1 cellular context compared by ENCODE assay signal in the genomic region with DNA sequence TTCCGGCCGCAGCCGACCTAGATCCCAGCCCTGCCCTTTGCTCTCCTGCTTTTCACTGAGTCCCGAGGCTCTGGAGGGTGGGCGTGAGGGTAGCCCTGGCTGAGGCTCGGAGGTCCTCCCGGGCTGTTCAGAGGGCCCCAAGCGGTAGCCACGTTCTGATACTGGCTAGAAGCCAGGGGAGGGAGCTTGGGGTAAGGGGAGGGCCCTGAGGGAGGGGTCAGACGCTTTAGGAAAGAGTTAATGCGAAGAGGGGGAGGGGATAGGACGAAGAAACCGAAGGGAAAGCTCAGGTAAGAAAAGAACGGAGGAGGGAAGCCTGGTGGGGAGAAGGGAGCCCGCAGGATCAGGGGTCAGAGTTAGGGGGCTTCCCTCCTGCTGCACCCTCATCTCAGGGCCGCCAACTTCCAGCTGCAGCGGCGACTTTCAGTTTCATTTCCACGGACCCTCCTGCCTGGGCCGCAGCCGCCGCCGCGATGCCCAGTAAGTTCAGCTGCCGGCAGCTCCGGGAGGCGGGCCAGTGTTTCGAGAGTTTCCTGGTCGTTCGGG.
TF ChIP-seq lines count a peak whose summit lies in the region.

A gene with protein sequence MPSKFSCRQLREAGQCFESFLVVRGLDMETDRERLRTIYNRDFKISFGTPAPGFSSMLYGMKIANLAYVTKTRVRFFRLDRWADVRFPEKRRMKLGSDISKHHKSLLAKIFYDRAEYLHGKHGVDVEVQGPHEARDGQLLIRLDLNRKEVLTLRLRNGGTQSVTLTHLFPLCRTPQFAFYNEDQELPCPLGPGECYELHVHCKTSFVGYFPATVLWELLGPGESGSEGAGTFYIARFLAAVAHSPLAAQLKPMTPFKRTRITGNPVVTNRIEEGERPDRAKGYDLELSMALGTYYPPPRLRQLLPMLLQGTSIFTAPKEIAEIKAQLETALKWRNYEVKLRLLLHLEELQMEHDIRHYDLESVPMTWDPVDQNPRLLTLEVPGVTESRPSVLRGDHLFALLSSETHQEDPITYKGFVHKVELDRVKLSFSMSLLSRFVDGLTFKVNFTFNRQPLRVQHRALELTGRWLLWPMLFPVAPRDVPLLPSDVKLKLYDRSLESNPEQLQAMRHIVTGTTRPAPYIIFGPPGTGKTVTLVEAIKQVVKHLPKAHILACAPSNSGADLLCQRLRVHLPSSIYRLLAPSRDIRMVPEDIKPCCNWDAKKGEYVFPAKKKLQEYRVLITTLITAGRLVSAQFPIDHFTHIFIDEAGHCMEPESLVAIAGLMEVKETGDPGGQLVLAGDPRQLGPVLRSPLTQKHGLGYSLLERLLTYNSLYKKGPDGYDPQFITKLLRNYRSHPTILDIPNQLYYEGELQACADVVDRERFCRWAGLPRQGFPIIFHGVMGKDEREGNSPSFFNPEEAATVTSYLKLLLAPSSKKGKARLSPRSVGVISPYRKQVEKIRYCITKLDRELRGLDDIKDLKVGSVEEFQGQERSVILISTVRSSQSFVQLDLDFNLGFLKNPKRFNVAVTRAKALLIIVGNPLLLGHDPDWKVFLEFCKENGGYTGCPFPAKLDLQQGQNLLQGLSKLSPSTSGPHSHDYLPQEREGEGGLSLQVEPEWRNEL (plus strand): TSS at position 220 of the 546 bp plus-strand sequence. CDS start 254 bp downstream, at position 474.

TF ChIP-seq in K562, 482 proteins besides CTCF, POLR2A, EP300 and RAD21 (continued from another document and continues in another):
- TF ChIP-seq, protein P1, sequence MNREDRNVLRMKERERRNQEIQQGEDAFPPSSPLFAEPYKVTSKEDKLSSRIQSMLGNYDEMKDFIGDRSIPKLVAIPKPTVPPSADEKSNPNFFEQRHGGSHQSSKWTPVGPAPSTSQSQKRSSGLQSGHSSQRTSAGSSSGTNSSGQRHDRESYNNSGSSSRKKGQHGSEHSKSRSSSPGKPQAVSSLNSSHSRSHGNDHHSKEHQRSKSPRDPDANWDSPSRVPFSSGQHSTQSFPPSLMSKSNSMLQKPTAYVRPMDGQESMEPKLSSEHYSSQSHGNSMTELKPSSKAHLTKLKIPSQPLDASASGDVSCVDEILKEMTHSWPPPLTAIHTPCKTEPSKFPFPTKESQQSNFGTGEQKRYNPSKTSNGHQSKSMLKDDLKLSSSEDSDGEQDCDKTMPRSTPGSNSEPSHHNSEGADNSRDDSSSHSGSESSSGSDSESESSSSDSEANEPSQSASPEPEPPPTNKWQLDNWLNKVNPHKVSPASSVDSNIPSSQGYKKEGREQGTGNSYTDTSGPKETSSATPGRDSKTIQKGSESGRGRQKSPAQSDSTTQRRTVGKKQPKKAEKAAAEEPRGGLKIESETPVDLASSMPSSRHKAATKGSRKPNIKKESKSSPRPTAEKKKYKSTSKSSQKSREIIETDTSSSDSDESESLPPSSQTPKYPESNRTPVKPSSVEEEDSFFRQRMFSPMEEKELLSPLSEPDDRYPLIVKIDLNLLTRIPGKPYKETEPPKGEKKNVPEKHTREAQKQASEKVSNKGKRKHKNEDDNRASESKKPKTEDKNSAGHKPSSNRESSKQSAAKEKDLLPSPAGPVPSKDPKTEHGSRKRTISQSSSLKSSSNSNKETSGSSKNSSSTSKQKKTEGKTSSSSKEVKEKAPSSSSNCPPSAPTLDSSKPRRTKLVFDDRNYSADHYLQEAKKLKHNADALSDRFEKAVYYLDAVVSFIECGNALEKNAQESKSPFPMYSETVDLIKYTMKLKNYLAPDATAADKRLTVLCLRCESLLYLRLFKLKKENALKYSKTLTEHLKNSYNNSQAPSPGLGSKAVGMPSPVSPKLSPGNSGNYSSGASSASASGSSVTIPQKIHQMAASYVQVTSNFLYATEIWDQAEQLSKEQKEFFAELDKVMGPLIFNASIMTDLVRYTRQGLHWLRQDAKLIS (CRISPR knock-in tag; IDR thresholded peaks at IDR 0.05), result no peak
- TF ChIP-seq HNRNPL (IDR thresholded peaks at IDR 0.05; ENCODE audit: low read depth, low read length), result no peak
- peak; percentile 59 for TF ChIP-seq POLR2AphosphoS5 (IDR thresholded peaks at IDR 0.05; ENCODE audit: control insufficient read depth, insufficient read depth, low read depth, low read length)
- TF ChIP-seq ZNF253 (CRISPR knock-in tag; conservative IDR thresholded peaks at IDR 0.05), result no peak; the same call in 1 of the 2 replicates
- no peak for TF ChIP-seq HNRNPLL (IDR thresholded peaks at IDR 0.05; ENCODE audit: low read depth, low read length, poor library complexity, severe bottlenecking)
- no peak for TF ChIP-seq ZC3H4 (CRISPR knock-in tag; IDR thresholded peaks at IDR 0.05; ENCODE audit: borderline replicate concordance)
- no peak for TF ChIP-seq PRPF4 (IDR thresholded peaks at IDR 0.05; ENCODE audit: insufficient read depth, low read depth, low read length, poor library complexity, severe bottlenecking)
- no peak for TF ChIP-seq PURB (CRISPR knock-in tag; IDR thresholded peaks at IDR 0.05; ENCODE audit: low read depth)
- no peak for TF ChIP-seq MEF2D (tag; conservative IDR thresholded peaks at IDR 0.05; ENCODE audit: low read depth)
- peak; percentile 52 for TF ChIP-seq GABPA (tag; conservative IDR thresholded peaks at IDR 0.05; ENCODE audit: low read depth)
- TF ChIP-seq PCBP1 (IDR thresholded peaks at IDR 0.05; ENCODE audit: low read depth, low read length, poor library complexity, severe bottlenecking), result peak; percentile 12
- TF ChIP-seq PHF20 (IDR thresholded peaks at IDR 0.05; ENCODE audit: partially characterized antibody), result no peak
- TF ChIP-seq, protein P2, sequence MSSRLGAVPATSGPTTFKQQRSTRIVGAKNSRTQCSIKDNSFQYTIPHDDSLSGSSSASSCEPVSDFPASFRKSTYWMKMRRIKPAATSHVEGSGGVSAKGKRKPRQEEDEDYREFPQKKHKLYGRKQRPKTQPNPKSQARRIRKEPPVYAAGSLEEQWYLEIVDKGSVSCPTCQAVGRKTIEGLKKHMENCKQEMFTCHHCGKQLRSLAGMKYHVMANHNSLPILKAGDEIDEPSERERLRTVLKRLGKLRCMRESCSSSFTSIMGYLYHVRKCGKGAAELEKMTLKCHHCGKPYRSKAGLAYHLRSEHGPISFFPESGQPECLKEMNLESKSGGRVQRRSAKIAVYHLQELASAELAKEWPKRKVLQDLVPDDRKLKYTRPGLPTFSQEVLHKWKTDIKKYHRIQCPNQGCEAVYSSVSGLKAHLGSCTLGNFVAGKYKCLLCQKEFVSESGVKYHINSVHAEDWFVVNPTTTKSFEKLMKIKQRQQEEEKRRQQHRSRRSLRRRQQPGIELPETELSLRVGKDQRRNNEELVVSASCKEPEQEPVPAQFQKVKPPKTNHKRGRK (tag; IDR thresholded peaks at IDR 0.05), result no peak
- TF ChIP-seq, protein P3, sequence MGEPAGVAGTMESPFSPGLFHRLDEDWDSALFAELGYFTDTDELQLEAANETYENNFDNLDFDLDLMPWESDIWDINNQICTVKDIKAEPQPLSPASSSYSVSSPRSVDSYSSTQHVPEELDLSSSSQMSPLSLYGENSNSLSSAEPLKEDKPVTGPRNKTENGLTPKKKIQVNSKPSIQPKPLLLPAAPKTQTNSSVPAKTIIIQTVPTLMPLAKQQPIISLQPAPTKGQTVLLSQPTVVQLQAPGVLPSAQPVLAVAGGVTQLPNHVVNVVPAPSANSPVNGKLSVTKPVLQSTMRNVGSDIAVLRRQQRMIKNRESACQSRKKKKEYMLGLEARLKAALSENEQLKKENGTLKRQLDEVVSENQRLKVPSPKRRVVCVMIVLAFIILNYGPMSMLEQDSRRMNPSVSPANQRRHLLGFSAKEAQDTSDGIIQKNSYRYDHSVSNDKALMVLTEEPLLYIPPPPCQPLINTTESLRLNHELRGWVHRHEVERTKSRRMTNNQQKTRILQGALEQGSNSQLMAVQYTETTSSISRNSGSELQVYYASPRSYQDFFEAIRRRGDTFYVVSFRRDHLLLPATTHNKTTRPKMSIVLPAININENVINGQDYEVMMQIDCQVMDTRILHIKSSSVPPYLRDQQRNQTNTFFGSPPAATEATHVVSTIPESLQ (CRISPR knock-in tag; IDR thresholded peaks at IDR 0.05), result no peak
- TF ChIP-seq TGIF2 (CRISPR knock-in tag; IDR thresholded peaks at IDR 0.05), result no peak
- TF ChIP-seq, protein P4, sequence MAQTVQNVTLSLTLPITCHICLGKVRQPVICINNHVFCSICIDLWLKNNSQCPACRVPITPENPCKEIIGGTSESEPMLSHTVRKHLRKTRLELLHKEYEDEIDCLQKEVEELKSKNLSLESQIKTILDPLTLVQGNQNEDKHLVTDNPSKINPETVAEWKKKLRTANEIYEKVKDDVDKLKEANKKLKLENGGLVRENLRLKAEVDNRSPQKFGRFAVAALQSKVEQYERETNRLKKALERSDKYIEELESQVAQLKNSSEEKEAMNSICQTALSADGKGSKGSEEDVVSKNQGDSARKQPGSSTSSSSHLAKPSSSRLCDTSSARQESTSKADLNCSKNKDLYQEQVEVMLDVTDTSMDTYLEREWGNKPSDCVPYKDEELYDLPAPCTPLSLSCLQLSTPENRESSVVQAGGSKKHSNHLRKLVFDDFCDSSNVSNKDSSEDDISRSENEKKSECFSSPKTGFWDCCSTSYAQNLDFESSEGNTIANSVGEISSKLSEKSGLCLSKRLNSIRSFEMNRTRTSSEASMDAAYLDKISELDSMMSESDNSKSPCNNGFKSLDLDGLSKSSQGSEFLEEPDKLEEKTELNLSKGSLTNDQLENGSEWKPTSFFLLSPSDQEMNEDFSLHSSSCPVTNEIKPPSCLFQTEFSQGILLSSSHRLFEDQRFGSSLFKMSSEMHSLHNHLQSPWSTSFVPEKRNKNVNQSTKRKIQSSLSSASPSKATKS (CRISPR knock-in tag; IDR thresholded peaks at IDR 0.05), result no peak
- no peak for TF ChIP-seq TAF15 (IDR thresholded peaks at IDR 0.05; ENCODE audit: low read depth, low read length)
- no peak for TF ChIP-seq TSHZ1 (CRISPR knock-in tag; IDR thresholded peaks at IDR 0.05)
- no peak; the same call in 1 of the 2 replicates for TF ChIP-seq GABPB1 (CRISPR knock-in tag; IDR thresholded peaks at IDR 0.05)
- no peak for TF ChIP-seq MXD1 (CRISPR knock-in tag; IDR thresholded peaks at IDR 0.05; ENCODE audit: borderline replicate concordance, poor library complexity, severe bottlenecking)
- no peak for TF ChIP-seq HDAC8 (tag; IDR thresholded peaks at IDR 0.05)
- TF ChIP-seq FOXO4 (CRISPR knock-in tag; IDR thresholded peaks at IDR 0.05), result peak; percentile 87
- TF ChIP-seq NFATC3 (IDR thresholded peaks at IDR 0.05), result no peak
- no peak for TF ChIP-seq GABPB2 (CRISPR knock-in tag; conservative IDR thresholded peaks at IDR 0.05)
- 0 out of 2 replicates have a peak, but pooled peaks have one; percentile 17 for TF ChIP-seq CTBP1 (IDR thresholded peaks at IDR 0.05; ENCODE audit: borderline replicate concordance)
- no peak for TF ChIP-seq CBX8 (IDR thresholded peaks at IDR 0.05; ENCODE audit: borderline replicate concordance, extremely low read depth, low read depth, low read length, poor library complexity, severe bottlenecking)
- TF ChIP-seq SIN3B (IDR thresholded peaks at IDR 0.05; ENCODE audit: low read depth), result no peak
- peak; percentile 19; the same call in 1 of the 2 replicates for TF ChIP-seq RFX7 (CRISPR knock-in tag; IDR thresholded peaks at IDR 0.05)
- no peak for TF ChIP-seq BRF1 (IDR thresholded peaks at IDR 0.05; ENCODE audit: borderline replicate concordance, extremely low read depth, insufficient read length)
- 0 out of 2 replicates have a peak, but pooled peaks have one; percentile 37 for TF ChIP-seq ZNF324 (CRISPR knock-in tag; IDR thresholded peaks at IDR 0.05)
- TF ChIP-seq SRF (CRISPR knock-in tag; IDR thresholded peaks at IDR 0.05), result no peak
